Comparison of ENCODE assay signal across 1 cellular context in the genomic region with DNA sequence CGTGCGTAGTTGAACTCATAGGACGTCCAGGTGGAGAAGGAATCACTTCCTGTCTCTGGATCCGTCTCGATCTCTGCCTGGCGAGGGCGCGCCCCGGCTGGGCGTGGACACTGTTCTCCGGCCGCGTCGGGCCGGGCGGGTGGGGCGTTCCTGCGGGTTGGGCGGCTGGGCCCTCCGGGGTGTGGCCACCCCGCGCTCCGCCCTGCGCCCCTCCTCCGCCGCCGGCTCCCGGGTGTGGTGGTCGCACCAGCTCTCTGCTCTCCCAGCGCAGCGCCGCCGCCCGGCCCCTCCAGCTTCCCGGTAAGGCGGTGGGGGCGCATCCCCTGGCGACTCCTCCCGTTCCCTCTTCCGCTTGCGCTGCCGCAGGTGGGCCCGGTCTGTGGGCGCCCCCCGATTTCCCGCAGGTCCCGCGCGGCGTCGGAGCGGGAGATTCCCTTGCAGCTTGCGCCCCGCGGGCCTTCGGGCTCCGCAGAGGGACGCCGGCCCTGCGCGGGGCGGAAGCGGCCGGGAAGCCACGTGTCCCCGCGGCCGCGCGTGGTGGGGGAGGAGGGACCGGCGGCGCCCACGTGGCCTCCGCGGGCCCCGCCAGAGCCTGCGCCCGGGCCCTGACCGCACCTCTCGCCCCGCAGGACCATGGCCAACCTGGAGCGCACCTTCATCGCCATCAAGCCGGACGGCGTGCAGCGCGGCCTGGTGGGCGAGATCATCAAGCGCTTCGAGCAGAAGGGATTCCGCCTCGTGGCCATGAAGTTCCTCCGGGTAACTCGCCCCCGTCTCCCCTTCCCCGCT.
TF ChIP-seq lines count a peak whose summit lies in the region.

A gene (plus strand): TSS at position 214 of the 789 bp plus-strand sequence. CDS start 420 bp downstream, at position 634.

TF ChIP-seq in SK-N-SH, 30 proteins besides CTCF, POLR2A, EP300 and RAD21 (continued from another document):
- TF ChIP-seq SIN3A (IDR thresholded peaks at IDR 0.05; ENCODE audit: borderline replicate concordance, low read depth, low read length) (0 out of 2 replicates have a peak, but pooled peaks have one; percentile 7), NFIC (IDR thresholded peaks at IDR 0.05; ENCODE audit: borderline replicate concordance) (no peak), EZH2phosphoT487 (IDR thresholded peaks at IDR 0.05; ENCODE audit: borderline replicate concordance, low read depth) (no peak), NRF1 (IDR thresholded peaks at IDR 0.05; ENCODE audit: low read depth, low read length) (0 out of 2 replicates have a peak, but pooled peaks have one; percentile 32), ELF1 (IDR thresholded peaks at IDR 0.05) (peak; percentile 17; the same call in 1 of the 2 replicates), POLR2AphosphoS5 (IDR thresholded peaks at IDR 0.05; ENCODE audit: low read depth, low read length) (peak; percentile 97), GABPA (IDR thresholded peaks at IDR 0.05; ENCODE audit: low read depth) (peak; percentile 70), TEAD4 (IDR thresholded peaks at IDR 0.05; ENCODE audit: borderline replicate concordance, insufficient read depth) (0 out of 2 replicates have a peak, but pooled peaks have one; percentile 8), GATA2 (CRISPR knock-in tag; IDR thresholded peaks at IDR 0.05) (0 out of 2 replicates have a peak, but pooled peaks have one; percentile 39), RFX5 (IDR thresholded peaks at IDR 0.05; ENCODE audit: low read length) (peak; percentile 51; the same call in 1 of the 2 replicates)
- TF ChIP-seq, protein P1, sequence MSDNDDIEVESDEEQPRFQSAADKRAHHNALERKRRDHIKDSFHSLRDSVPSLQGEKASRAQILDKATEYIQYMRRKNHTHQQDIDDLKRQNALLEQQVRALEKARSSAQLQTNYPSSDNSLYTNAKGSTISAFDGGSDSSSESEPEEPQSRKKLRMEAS (IDR thresholded peaks at IDR 0.05; ENCODE audit: low read depth), result peak; percentile 92
- TF ChIP-seq, protein P2, sequence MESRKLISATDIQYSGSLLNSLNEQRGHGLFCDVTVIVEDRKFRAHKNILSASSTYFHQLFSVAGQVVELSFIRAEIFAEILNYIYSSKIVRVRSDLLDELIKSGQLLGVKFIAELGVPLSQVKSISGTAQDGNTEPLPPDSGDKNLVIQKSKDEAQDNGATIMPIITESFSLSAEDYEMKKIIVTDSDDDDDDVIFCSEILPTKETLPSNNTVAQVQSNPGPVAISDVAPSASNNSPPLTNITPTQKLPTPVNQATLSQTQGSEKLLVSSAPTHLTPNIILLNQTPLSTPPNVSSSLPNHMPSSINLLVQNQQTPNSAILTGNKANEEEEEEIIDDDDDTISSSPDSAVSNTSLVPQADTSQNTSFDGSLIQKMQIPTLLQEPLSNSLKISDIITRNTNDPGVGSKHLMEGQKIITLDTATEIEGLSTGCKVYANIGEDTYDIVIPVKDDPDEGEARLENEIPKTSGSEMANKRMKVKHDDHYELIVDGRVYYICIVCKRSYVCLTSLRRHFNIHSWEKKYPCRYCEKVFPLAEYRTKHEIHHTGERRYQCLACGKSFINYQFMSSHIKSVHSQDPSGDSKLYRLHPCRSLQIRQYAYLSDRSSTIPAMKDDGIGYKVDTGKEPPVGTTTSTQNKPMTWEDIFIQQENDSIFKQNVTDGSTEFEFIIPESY (IDR thresholded peaks at IDR 0.05; ENCODE audit: borderline replicate concordance, low read depth), result no peak
- TF ChIP-seq, protein P3, sequence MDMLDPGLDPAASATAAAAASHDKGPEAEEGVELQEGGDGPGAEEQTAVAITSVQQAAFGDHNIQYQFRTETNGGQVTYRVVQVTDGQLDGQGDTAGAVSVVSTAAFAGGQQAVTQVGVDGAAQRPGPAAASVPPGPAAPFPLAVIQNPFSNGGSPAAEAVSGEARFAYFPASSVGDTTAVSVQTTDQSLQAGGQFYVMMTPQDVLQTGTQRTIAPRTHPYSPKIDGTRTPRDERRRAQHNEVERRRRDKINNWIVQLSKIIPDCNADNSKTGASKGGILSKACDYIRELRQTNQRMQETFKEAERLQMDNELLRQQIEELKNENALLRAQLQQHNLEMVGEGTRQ (IDR thresholded peaks at IDR 0.05; ENCODE audit: borderline replicate concordance, low read depth, low read length), result peak; percentile 68; the same call in 1 of the 2 replicates
- TF ChIP-seq, protein P4, sequence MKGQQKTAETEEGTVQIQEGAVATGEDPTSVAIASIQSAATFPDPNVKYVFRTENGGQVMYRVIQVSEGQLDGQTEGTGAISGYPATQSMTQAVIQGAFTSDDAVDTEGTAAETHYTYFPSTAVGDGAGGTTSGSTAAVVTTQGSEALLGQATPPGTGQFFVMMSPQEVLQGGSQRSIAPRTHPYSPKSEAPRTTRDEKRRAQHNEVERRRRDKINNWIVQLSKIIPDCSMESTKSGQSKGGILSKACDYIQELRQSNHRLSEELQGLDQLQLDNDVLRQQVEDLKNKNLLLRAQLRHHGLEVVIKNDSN (IDR thresholded peaks at IDR 0.05; ENCODE audit: borderline replicate concordance, low read depth), result peak; percentile 87
